14 cellular contexts compared by ENCODE assay signal in the genomic region with DNA sequence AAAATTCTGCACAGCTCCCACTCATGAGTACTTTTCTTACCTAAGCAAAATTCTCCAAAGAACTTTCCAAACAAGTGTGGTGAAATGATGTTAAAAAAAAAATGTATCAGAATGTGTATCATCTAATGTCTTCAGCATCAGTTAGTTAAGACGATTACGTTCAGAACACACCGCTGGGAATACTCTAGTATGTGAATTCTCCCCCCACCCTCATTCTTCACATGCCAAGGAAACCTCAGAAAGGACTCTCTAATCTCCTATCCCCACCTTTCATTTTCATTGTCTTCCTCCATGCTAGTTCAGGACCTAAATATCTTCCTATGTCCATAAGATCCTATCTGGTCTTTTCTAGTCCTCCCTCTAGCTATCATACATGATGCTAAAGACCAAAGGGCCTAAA.
"Had no signal": no experiment of that assay in that cellular context is flagged by ENCODE, and none has a peak within 500 bp of the region (broad histone marks: within the 10 kb centered on the region; RNA-seq: fewer than 3 reads in every experiment).

No MANE protein-coding gene starts in this region.

- H3K27ac Mint-ChIP-seq: activated B cell treated with CpG ODN at 0.5 μM for 24 hours; activated CD4-positive, alpha-beta T cell treated with anti-CD3 and anti-CD28 coated beads, Interleukin-2, amount 10 ng/mL, durations not matched to agents 7 days and 5 days; activated naive CD4-positive, alpha-beta T cell treated with anti-CD3 and anti-CD28 coated beads for 36 hours; stimulated activated naive CD8-positive, alpha-beta T cell treated with anti-CD3 and anti-CD28 coated beads, Interleukin-15, amount 100 ng/mL, for 72 hours; T-helper 1 cell treated with Interleukin-12 subunit alpha and Interleukin-12 subunit beta and Interleukin-4 antibody, amounts not matched to agents 30 μg/mL and 1 μg/mL, for 36 hours had no signal

- H3K9me3 ChIP-seq: heart left ventricle, ovary, thoracic aorta, vagina had no signal

- DNase-seq: activated B cell treated with CpG ODN at 0.5 μM for 24 hours; activated CD4-positive, alpha-beta T cell treated with anti-CD3 and anti-CD28 coated beads, Interleukin-2, amount 10 ng/mL, durations not matched to agents 7 days and 5 days; activated CD8-positive, alpha-beta memory T cell treated with anti-CD3 and anti-CD28 coated beads for 24 hours; activated naive CD4-positive, alpha-beta T cell treated with anti-CD3 and anti-CD28 coated beads for 36 hours; foreskin melanocyte; heart left ventricle; kidney; ovary; stimulated activated CD4-positive, alpha-beta T cell treated with anti-CD3 and anti-CD28 coated beads, Interleukin-15, amount 100 ng/mL, for 24 hours; stimulated activated CD4-positive, alpha-beta T cell treated with anti-CD3 and anti-CD28 coated beads, Interleukin-4, amount 100 ng/mL, for 24 hours; stimulated activated naive CD8-positive, alpha-beta T cell treated with anti-CD3 and anti-CD28 coated beads, Interleukin-15, amount 100 ng/mL, for 72 hours had no signal

- H3K27ac ChIP-seq: heart left ventricle, ovary, thoracic aorta, vagina had no signal

- H3K4me3 Mint-ChIP-seq: activated B cell treated with CpG ODN at 0.5 μM for 24 hours; activated CD4-positive, alpha-beta T cell treated with anti-CD3 and anti-CD28 coated beads, Interleukin-2, amount 10 ng/mL, durations not matched to agents 7 days and 5 days; activated naive CD4-positive, alpha-beta T cell treated with anti-CD3 and anti-CD28 coated beads for 36 hours; stimulated activated naive CD8-positive, alpha-beta T cell treated with anti-CD3 and anti-CD28 coated beads, Interleukin-15, amount 100 ng/mL, for 72 hours; T-helper 1 cell treated with Interleukin-12 subunit alpha and Interleukin-12 subunit beta and Interleukin-4 antibody, amounts not matched to agents 30 μg/mL and 1 μg/mL, for 36 hours had no signal

- H3K27me3 Mint-ChIP-seq: activated B cell treated with CpG ODN at 0.5 μM for 24 hours; activated CD4-positive, alpha-beta T cell treated with anti-CD3 and anti-CD28 coated beads, Interleukin-2, amount 10 ng/mL, durations not matched to agents 7 days and 5 days; stimulated activated naive CD8-positive, alpha-beta T cell treated with anti-CD3 and anti-CD28 coated beads, Interleukin-15, amount 100 ng/mL, for 72 hours had no signal

- H3K27me3 ChIP-seq: heart left ventricle, ovary, vagina had no signal

- ATAC-seq: stimulated activated naive CD8-positive, alpha-beta T cell treated with anti-CD3 and anti-CD28 coated beads, Interleukin-15, amount 100 ng/mL, for 72 hours had no signal

- H3K4me3 ChIP-seq: heart left ventricle, ovary, thoracic aorta, vagina had no signal

- H3K36me3 ChIP-seq: heart left ventricle, ovary, vagina had no signal

- H3K9me3 Mint-ChIP-seq: activated B cell treated with CpG ODN at 0.5 μM for 24 hours; activated CD4-positive, alpha-beta T cell treated with anti-CD3 and anti-CD28 coated beads, Interleukin-2, amount 10 ng/mL, durations not matched to agents 7 days and 5 days; activated naive CD4-positive, alpha-beta T cell treated with anti-CD3 and anti-CD28 coated beads for 36 hours; stimulated activated naive CD8-positive, alpha-beta T cell treated with anti-CD3 and anti-CD28 coated beads, Interleukin-15, amount 100 ng/mL, for 72 hours; T-helper 1 cell treated with Interleukin-12 subunit alpha and Interleukin-12 subunit beta and Interleukin-4 antibody, amounts not matched to agents 30 μg/mL and 1 μg/mL, for 36 hours had no signal
